Comparison of ENCODE assay signal across 1 cellular context in the genomic region with DNA sequence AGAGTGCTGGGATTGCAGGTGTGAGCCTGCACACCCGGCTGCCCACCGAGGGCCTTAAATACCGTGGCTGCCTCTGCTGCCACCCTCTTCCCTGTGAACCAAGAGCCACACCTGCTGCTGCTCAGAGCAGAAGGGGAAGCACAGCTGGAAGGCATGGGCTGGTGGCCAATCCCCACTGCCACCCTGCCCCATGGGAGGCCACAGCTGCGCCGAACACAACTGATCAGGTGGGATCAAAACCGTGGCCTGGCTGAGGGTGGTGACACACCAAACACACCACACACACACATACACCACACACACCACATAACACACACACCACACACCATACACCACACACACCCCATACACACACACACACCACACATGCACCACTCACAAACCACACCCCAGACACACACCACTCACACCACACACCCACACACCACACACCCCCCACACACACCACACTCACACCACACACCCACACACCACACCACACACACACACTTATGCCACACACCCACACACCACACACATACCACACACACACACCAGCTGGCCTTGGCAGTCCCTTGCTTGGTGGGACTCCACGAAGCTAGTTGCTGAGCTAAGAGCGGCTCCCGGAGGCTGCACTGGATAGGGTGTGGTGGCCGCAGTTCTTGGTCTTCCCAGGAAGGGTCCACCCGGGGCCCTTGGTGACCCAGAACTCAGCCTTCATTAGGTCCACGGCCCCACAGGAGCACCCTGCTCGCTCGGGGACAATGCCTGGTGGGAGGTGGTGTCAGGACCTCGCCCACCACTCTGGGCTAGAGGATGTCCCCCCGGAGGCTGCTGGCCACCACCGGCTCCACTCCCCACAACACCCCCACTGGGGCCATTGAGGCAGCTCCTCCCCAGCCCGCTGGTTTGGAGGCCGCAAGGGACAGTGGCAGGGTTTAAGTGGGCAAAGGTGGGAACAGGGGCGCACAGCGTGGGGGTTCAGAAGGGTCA.
TF ChIP-seq lines count a peak whose summit lies in the region.

No MANE protein-coding gene starts in this region.

TF ChIP-seq in K562, 482 proteins besides CTCF, POLR2A, EP300 and RAD21:
- TF ChIP-seq, protein P1, sequence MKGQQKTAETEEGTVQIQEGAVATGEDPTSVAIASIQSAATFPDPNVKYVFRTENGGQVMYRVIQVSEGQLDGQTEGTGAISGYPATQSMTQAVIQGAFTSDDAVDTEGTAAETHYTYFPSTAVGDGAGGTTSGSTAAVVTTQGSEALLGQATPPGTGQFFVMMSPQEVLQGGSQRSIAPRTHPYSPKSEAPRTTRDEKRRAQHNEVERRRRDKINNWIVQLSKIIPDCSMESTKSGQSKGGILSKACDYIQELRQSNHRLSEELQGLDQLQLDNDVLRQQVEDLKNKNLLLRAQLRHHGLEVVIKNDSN (CRISPR knock-in tag; IDR thresholded peaks at IDR 0.05): peak; percentile 27; the same call in 1 of the 2 replicates
- TF ChIP-seq, protein P2, sequence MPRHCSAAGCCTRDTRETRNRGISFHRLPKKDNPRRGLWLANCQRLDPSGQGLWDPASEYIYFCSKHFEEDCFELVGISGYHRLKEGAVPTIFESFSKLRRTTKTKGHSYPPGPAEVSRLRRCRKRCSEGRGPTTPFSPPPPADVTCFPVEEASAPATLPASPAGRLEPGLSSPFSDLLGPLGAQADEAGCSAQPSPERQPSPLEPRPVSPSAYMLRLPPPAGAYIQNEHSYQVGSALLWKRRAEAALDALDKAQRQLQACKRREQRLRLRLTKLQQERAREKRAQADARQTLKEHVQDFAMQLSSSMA (CRISPR knock-in tag; IDR thresholded peaks at IDR 0.05): no peak
- TF ChIP-seq ADNP (tag; IDR thresholded peaks at IDR 0.05) (peak; percentile 60; the same call in 1 of the 2 replicates), EGR1 (conservative IDR thresholded peaks at IDR 0.05) (peak; percentile 52; the same call in 1 of the 2 replicates)
- TF ChIP-seq, protein P3, sequence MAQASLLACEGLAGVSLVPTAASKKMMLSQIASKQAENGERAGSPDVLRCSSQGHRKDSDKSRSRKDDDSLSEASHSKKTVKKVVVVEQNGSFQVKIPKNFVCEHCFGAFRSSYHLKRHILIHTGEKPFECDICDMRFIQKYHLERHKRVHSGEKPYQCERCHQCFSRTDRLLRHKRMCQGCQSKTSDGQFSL (CRISPR knock-in tag; IDR thresholded peaks at IDR 0.05): peak; percentile 35; the same call in 1 of the 2 replicates
- TF ChIP-seq, protein P3 (tag; IDR thresholded peaks at IDR 0.05): no peak
- TF ChIP-seq, protein P4, sequence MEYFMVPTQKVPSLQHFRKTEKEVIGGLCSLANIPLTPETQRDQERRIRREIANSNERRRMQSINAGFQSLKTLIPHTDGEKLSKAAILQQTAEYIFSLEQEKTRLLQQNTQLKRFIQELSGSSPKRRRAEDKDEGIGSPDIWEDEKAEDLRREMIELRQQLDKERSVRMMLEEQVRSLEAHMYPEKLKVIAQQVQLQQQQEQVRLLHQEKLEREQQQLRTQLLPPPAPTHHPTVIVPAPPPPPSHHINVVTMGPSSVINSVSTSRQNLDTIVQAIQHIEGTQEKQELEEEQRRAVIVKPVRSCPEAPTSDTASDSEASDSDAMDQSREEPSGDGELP (CRISPR knock-in tag; IDR thresholded peaks at IDR 0.05; ENCODE audit: borderline replicate concordance): peak; percentile 30; the same call in 1 of the 2 replicates
TF ChIP-seq in K562: peak in this region for 5.
